In genomic region chr13:42272115-42272756, GRCh38 we compare ENCODE assay signal across 8 cellular contexts. TPM values are rescaled to one million over a fixed set of nuclear protein-coding genes. Genes with fewer than 3 reads are reported as not detected.
A peak's percentile ranks its signal among the peaks of the same experiment; 100 is the strongest.
DNase-seq lines count a peak whose midpoint lies in the region; ATAC-seq and TF ChIP-seq lines count a peak whose summit lies in the region.

TSS of gene AKAP11 (plus strand) at chr13:42272152. CDS start at chr13:42286349, 14,197 bp downstream.

- 0 to 2% methylated on average over 13 to 59 of the region's 59 CpGs for WGBS in endodermal cell (ENCODE audit: insufficient coverage in 1 of 2, insufficient read length in 1 of 2), 2 experiments

- ATAC-seq in HG02642 (IDR thresholded peaks at IDR 0.05; ENCODE audit: poor library complexity, unreplicated experiment) = peak; percentile 26

- DNase-seq in NCI-H1417 (lab: John Stamatoyannopoulos, UW) = peak; percentile 41 to 85 (median 80)
- DNase-seq in NCI-H1417 treated with DMSO at 0.1 percent for 48 hours (lab: John Stamatoyannopoulos, UW) = no peak
- DNase-seq in NCI-H2171 treated with DMSO at 0.1 percent for 48 hours (lab: John Stamatoyannopoulos, UW) = peak; percentile 51
- DNase-seq in activated CD8-positive, alpha-beta memory T cell treated with anti-CD3 and anti-CD28 coated beads for 24 hours = peak; percentile 84
- DNase-seq in endodermal cell = no peak
- DNase-seq in midbrain (lab: John Stamatoyannopoulos, UW) = peak; percentile 60
- peak; percentile 13 to 19 for DNase-seq in stimulated activated CD8-positive, alpha-beta memory T cell treated with anti-CD3 and anti-CD28 coated beads, Interleukin-4, amount 100 ng/mL, for 4 hours (ENCODE audit: low read depth in 2 of 2, low spot score in 1 of 2)

- H3K27ac ChIP-seq in endodermal cell (ENCODE audit: low read depth, low read length) = peak within 1 kb of the TSS; percentile 80

- no peaks in the 10 kb centered on the region for H3K27me3 Mint-ChIP-seq in endodermal cell (ENCODE audit: insufficient read depth)

- H3K4me1 ChIP-seq in endodermal cell (ENCODE audit: control insufficient read depth, insufficient read depth, low read length) = peaks cover 2% of the 10 kb centered on the region

- H3K4me1 Mint-ChIP-seq in endodermal cell = peaks cover 12% of the 10 kb centered on the region

- peaks cover 17% of the 10 kb centered on the region for H3K9me3 ChIP-seq in endodermal cell (ENCODE audit: control insufficient read depth, low read length)

- no peaks in the 10 kb centered on the region for H3K27me3 ChIP-seq in endodermal cell (ENCODE audit: control insufficient read depth, insufficient read depth, low read length, poor library complexity, severe bottlenecking)

- H3K36me3 Mint-ChIP-seq in endodermal cell (ENCODE audit: low read depth) = peaks cover 4% of the 10 kb centered on the region

- TF ChIP-seq CTCF in endodermal cell (conservative IDR thresholded peaks at IDR 0.05) = no peak

- H3K36me3 ChIP-seq in endodermal cell (ENCODE audit: control insufficient read depth, insufficient read depth, low read length) = no peaks in the 10 kb centered on the region

- peak within 1 kb of the TSS; percentile 89 for H3K4me3 ChIP-seq in endodermal cell (ENCODE audit: low read length)

- H3K9ac ChIP-seq in endodermal cell (ENCODE audit: extremely low read depth, low read length, poor library complexity, severe bottlenecking) = peak within 1 kb of the TSS; percentile 68

- H3K27ac Mint-ChIP-seq in endodermal cell = peak within 1 kb of the TSS; percentile 93

- H3K4me3 Mint-ChIP-seq in endodermal cell = peak within 1 kb of the TSS; percentile 89

- peaks cover 20% of the 10 kb centered on the region for H3K9me3 Mint-ChIP-seq in endodermal cell

RNA-seq across cellular contexts. Expression of gene AKAP11, which starts in this region (rescaled TPM):
- 10 to 100 TPM; 16.9 to 17.6 TPM for total RNA-seq in endodermal cell
- polyA plus RNA-seq in endodermal cell (2013, experiment 1 of 2) = 18.2 TPM
- polyA plus RNA-seq in endodermal cell (2013, experiment 2 of 2) = 19.4 TPM

Comparison
In these comparisons a context has a peak if more than half of its experiments do, and no peak if none do; other contexts are left out.
1. DNase-seq: peak in NCI-H1417 (3 of 3), NCI-H2171 treated with DMSO at 0.1 percent for 48 hours (single experiment), activated CD8-positive, alpha-beta memory T cell treated with anti-CD3 and anti-CD28 coated beads for 24 hours (single experiment), midbrain (single experiment) and stimulated activated CD8-positive, alpha-beta memory T cell treated with anti-CD3 and anti-CD28 coated beads, Interleukin-4, amount 100 ng/mL, for 4 hours (2 of 2); none in NCI-H1417 treated with DMSO at 0.1 percent for 48 hours (single experiment) and endodermal cell (single experiment).